ENCODE assay signal across 15 cellular contexts in the genomic region with DNA sequence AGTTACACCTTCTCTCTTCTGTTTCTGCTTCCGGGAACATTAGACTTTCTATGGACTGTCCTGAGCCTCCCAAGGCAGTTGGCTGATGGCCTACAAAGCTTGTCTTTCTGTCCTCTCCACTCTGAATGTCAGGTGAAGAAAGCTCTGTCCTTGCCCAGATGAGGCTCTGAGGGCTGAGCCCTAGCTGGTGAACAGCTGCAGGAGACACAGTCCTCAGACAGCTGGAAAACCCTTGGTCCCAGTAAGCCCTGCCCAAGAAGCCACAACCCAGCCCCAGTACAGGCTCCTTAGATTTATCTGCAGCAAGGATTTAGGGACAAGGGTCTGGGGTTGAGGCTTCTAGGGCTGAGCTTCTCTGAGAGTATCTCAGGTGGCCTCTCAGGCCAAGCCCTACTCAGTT. TPM values are rescaled to one million over a fixed set of nuclear protein-coding genes. Genes with fewer than 3 reads are reported as not detected.
"Had no signal": no experiment of that assay in that cellular context is flagged by ENCODE, and none has a peak within 500 bp of the region (broad histone marks: within the 10 kb centered on the region; RNA-seq: fewer than 3 reads in every experiment).

No MANE protein-coding gene starts in this region.

RNA-seq across cellular contexts. Expression of a gene that starts 26.3 kb away (rescaled TPM):
- total RNA-seq: dorsolateral prefrontal cortex; esophagus squamous epithelium; frontal cortex; heart left ventricle; liver; lung microvascular endothelial cell; mucosa of descending colon; natural killer cell treated with Interleukin-12 subunit alpha and Interleukin-12 subunit beta and Interleukin-15 and Interleukin-18, amount 100 ng/mL, for 72 hours; pancreas; prostate gland; right lobe of liver; testis; tibial nerve; upper lobe of right lung; vagina had no signal
- polyA plus RNA-seq: heart left ventricle, liver, pancreas had no signal
